In the genomic region with DNA sequence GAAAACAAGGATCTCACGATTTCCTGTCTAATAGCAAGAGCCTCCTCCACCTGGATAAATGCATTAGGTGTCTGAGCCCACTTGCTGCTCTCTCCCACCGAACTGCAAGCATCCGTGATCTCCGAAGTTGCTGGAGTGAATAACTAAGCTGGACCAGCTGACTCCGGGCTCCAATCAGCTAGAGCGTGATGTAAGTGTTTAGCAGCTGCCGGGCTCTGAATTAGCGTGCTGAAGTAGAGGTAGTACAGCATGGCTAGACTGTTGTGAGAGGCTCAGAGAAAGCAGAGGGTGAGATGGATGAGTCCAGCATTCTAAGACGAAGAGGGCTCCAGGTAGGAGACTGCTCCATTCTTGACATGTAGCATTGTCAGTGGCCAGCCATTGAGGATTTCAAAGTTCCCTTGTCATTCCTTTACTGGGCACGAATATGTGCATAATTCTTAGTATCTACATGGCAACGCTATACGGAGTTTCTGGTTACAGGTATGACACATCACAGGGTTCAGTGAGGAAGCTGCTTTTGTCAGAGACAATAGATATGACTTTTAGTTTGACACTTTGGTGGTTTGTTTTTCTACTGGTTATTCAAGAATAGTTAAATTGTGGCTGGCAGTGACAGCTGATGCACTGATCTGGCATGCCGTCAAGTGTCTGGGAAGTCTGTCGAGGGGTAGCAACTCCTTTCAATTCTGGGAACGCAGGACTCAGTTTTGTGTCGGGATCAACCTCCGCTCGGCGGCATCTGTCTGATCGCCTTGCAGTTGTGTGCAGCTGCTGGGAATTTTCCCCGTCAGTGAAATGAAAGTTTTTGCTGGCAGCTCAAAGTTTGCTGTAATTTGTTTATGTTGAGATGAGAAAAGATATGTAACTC, we compare ENCODE assay signal across 8 cellular contexts.
DNase-seq lines count a peak whose midpoint lies in the region; ATAC-seq lines count a peak whose summit lies in the region.

No MANE protein-coding gene starts in this region.

- no peaks in the 10 kb centered on the region for H3K27me3 Mint-ChIP-seq in activated T-helper 1 cell treated with anti-CD3 and anti-CD28 coated beads, Interleukin-12 subunit alpha, Interleukin-12 subunit beta, Interleukin-2, Interleukin-4 antibody, amounts not matched to agents 30 ng/mL and 10 ng/mL and 1 ng/mL, durations not matched to agents 14 hours and 24 hours and 36 hours (ENCODE audit: insufficient read depth)
- peaks cover 55% of the 10 kb centered on the region for H3K27me3 Mint-ChIP-seq in stimulated activated naive CD8-positive, alpha-beta T cell treated with anti-CD3 and anti-CD28 coated beads, Interleukin-15, amount 100 ng/mL, for 72 hours

- H3K4me3 Mint-ChIP-seq in activated T-helper 1 cell treated with anti-CD3 and anti-CD28 coated beads, Interleukin-12 subunit alpha, Interleukin-12 subunit beta, Interleukin-2, Interleukin-4 antibody, amounts not matched to agents 30 ng/mL and 10 ng/mL and 1 ng/mL, durations not matched to agents 14 hours and 24 hours and 36 hours, result peak overlapping the region; percentile 94
- H3K4me3 Mint-ChIP-seq in stimulated activated naive CD8-positive, alpha-beta T cell treated with anti-CD3 and anti-CD28 coated beads, Interleukin-15, amount 100 ng/mL, for 72 hours, result peak overlapping the region; percentile 93 to 94

- ATAC-seq in HG02759 (IDR thresholded peaks at IDR 0.05; ENCODE audit: unreplicated experiment) (peak; percentile 65), GM19467 (IDR thresholded peaks at IDR 0.05; ENCODE audit: unreplicated experiment) (no peak)
- ATAC-seq in stimulated activated naive CD8-positive, alpha-beta T cell treated with anti-CD3 and anti-CD28 coated beads, Interleukin-15, amount 100 ng/mL, for 72 hours, result peak; percentile 97

- H3K4me1 Mint-ChIP-seq in activated T-helper 1 cell treated with anti-CD3 and anti-CD28 coated beads, Interleukin-12 subunit alpha, Interleukin-12 subunit beta, Interleukin-2, Interleukin-4 antibody, amounts not matched to agents 30 ng/mL and 10 ng/mL and 1 ng/mL, durations not matched to agents 14 hours and 24 hours and 36 hours (ENCODE audit: low read depth), result peaks cover 90% of the 10 kb centered on the region
- H3K4me1 Mint-ChIP-seq in stimulated activated naive CD8-positive, alpha-beta T cell treated with anti-CD3 and anti-CD28 coated beads, Interleukin-15, amount 100 ng/mL, for 72 hours, result peaks cover 36% of the 10 kb centered on the region

- peak overlapping the region; percentile 96 for H3K27ac Mint-ChIP-seq in activated T-helper 1 cell treated with anti-CD3 and anti-CD28 coated beads, Interleukin-12 subunit alpha, Interleukin-12 subunit beta, Interleukin-2, Interleukin-4 antibody, amounts not matched to agents 30 ng/mL and 10 ng/mL and 1 ng/mL, durations not matched to agents 14 hours and 24 hours and 36 hours
- H3K27ac Mint-ChIP-seq in stimulated activated naive CD8-positive, alpha-beta T cell treated with anti-CD3 and anti-CD28 coated beads, Interleukin-15, amount 100 ng/mL, for 72 hours, result peak overlapping the region; percentile 90 to 91

- peaks cover 6% of the 10 kb centered on the region for H3K9me3 Mint-ChIP-seq in activated T-helper 1 cell treated with anti-CD3 and anti-CD28 coated beads, Interleukin-12 subunit alpha, Interleukin-12 subunit beta, Interleukin-2, Interleukin-4 antibody, amounts not matched to agents 30 ng/mL and 10 ng/mL and 1 ng/mL, durations not matched to agents 14 hours and 24 hours and 36 hours
- H3K9me3 Mint-ChIP-seq in stimulated activated naive CD8-positive, alpha-beta T cell treated with anti-CD3 and anti-CD28 coated beads, Interleukin-15, amount 100 ng/mL, for 72 hours, result no peaks in the 10 kb centered on the region

- peaks cover 16% of the 10 kb centered on the region for H3K36me3 Mint-ChIP-seq in activated T-helper 1 cell treated with anti-CD3 and anti-CD28 coated beads, Interleukin-12 subunit alpha, Interleukin-12 subunit beta, Interleukin-2, Interleukin-4 antibody, amounts not matched to agents 30 ng/mL and 10 ng/mL and 1 ng/mL, durations not matched to agents 14 hours and 24 hours and 36 hours (ENCODE audit: low read depth)

- intact Hi-C loops in activated T-helper 1 cell treated with anti-CD3 and anti-CD28 coated beads, Interleukin-12 subunit alpha, Interleukin-12 subunit beta, Interleukin-2, Interleukin-4 antibody, amounts not matched to agents 30 ng/mL and 10 ng/mL and 1 ng/mL, durations not matched to agents 14 hours and 24 hours and 36 hours (cut with micrococcal nuclease), result loop anchor here (1.0 to 10.0 kb wide), 10 partner anchors 12 to 1204 kb away; a partner anchor contains a TSS

- DNase-seq in DMS79 treated with DMSO at 0.1 percent for 48 hours (lab: John Stamatoyannopoulos, UW) (peak; percentile 17), NCI-H774 (lab: John Stamatoyannopoulos, UW) (peak; percentile 64), fibroblast of peridontal ligament (ENCODE audit: extremely low read depth) (peak; percentile 66), myocyte (ENCODE audit: low read depth) (peak; percentile 90)
- DNase-seq in activated T-helper 1 cell treated with anti-CD3 and anti-CD28 coated beads, Interleukin-12 subunit alpha, Interleukin-12 subunit beta, Interleukin-2, Interleukin-4 antibody, amounts not matched to agents 30 ng/mL and 10 ng/mL and 1 ng/mL, durations not matched to agents 14 hours and 24 hours and 36 hours (ENCODE audit: low spot score), result peak; percentile 75
- DNase-seq in stimulated activated naive CD8-positive, alpha-beta T cell treated with anti-CD3 and anti-CD28 coated beads, Interleukin-15, amount 100 ng/mL, for 72 hours, result peak; percentile 71 to 74

Comparison
In these comparisons a context has a peak if more than half of its experiments do, and no peak if none do; other contexts are left out.
1. DNase-seq: peak in every context shown above with its lines; median percentile 90 in myocyte; 75 in activated T-helper 1 cell treated with anti-CD3 and anti-CD28 coated beads, Interleukin-12 subunit alpha, Interleukin-12 subunit beta, Interleukin-2, Interleukin-4 antibody, amounts not matched to agents 30 ng/mL and 10 ng/mL and 1 ng/mL, durations not matched to agents 14 hours and 24 hours and 36 hours; 72 in stimulated activated naive CD8-positive, alpha-beta T cell treated with anti-CD3 and anti-CD28 coated beads, Interleukin-15, amount 100 ng/mL, for 72 hours; 66 in fibroblast of peridontal ligament; 64 in NCI-H774; 17 in DMS79 treated with DMSO at 0.1 percent for 48 hours.